1 cellular context compared by ENCODE assay signal in genomic region chr11:1863352-1864215, GRCh38.
TF ChIP-seq lines count a peak whose summit lies in the region.

No MANE protein-coding gene starts in this region.

TF ChIP-seq in HepG2, 621 proteins besides CTCF, POLR2A, EP300 and RAD21 (continued from another document):
- TF ChIP-seq SALL1 (CRISPR knock-in tag; IDR thresholded peaks at IDR 0.05) (no peak), SP1 (IDR thresholded peaks at IDR 0.05) (no peak), SP1 (CRISPR knock-in tag; IDR thresholded peaks at IDR 0.05) (no peak), DNMT1 (CRISPR knock-in tag; IDR thresholded peaks at IDR 0.05) (no peak), ZNF264 (CRISPR knock-in tag; IDR thresholded peaks at IDR 0.05) (no peak), CENPBD1 (CRISPR knock-in tag; IDR thresholded peaks at IDR 0.05; ENCODE audit: borderline replicate concordance, low read depth) (no peak), KLF9 (CRISPR knock-in tag; IDR thresholded peaks at IDR 0.05; ENCODE audit: low read depth) (no peak), KLF13 (CRISPR knock-in tag; IDR thresholded peaks at IDR 0.05) (no peak), FOXM1 (CRISPR knock-in tag; IDR thresholded peaks at IDR 0.05) (no peak), HIC2 (CRISPR knock-in tag; IDR thresholded peaks at IDR 0.05; ENCODE audit: low read depth) (peak; percentile 95), FOSL2 (CRISPR knock-in tag; IDR thresholded peaks at IDR 0.05) (peak; percentile 75), ZNF549 (CRISPR knock-in tag; IDR thresholded peaks at IDR 0.05) (no peak), ZBTB34 (CRISPR knock-in tag; IDR thresholded peaks at IDR 0.05) (no peak), ZNF577 (CRISPR knock-in tag; IDR thresholded peaks at IDR 0.05; ENCODE audit: borderline replicate concordance, low read depth) (no peak), ZNF773 (CRISPR knock-in tag; IDR thresholded peaks at IDR 0.05; ENCODE audit: borderline replicate concordance) (no peak)
